In genomic region chr5:1119312-1119831, GRCh38 we compare ENCODE assay signal across 1 cellular context.
TF ChIP-seq lines count a peak whose summit lies in the region.

No MANE protein-coding gene starts in this region.

TF ChIP-seq in HepG2, 621 proteins besides CTCF, POLR2A, EP300 and RAD21 (continued from another document and continues in another):
- TF ChIP-seq ZNF232 (CRISPR knock-in tag; IDR thresholded peaks at IDR 0.05; ENCODE audit: borderline replicate concordance), result no peak
- no peak for TF ChIP-seq PRDM4 (CRISPR knock-in tag; IDR thresholded peaks at IDR 0.05; ENCODE audit: borderline replicate concordance)
- TF ChIP-seq ZSCAN9 (CRISPR knock-in tag; IDR thresholded peaks at IDR 0.05; ENCODE audit: borderline replicate concordance), result no peak
- TF ChIP-seq GLI4 (CRISPR knock-in tag; IDR thresholded peaks at IDR 0.05; ENCODE audit: borderline replicate concordance), result peak; percentile 79; the same call in 1 of the 2 replicates
- no peak for TF ChIP-seq ZNF431 (CRISPR knock-in tag; IDR thresholded peaks at IDR 0.05; ENCODE audit: borderline replicate concordance, low read depth)
- TF ChIP-seq ZNF646 (CRISPR knock-in tag; IDR thresholded peaks at IDR 0.05), result no peak
- TF ChIP-seq ZNF879 (CRISPR knock-in tag; IDR thresholded peaks at IDR 0.05), result no peak
- no peak for TF ChIP-seq ZEB1 (IDR thresholded peaks at IDR 0.05; ENCODE audit: insufficient replicate concordance, low read depth)
- TF ChIP-seq NFYC (CRISPR knock-in tag; IDR thresholded peaks at IDR 0.05), result no peak
- no peak for TF ChIP-seq GMEB2 (CRISPR knock-in tag; IDR thresholded peaks at IDR 0.05; ENCODE audit: low read depth)
- TF ChIP-seq ZNF513 (CRISPR knock-in tag; conservative IDR thresholded peaks at IDR 0.05), result no peak
- TF ChIP-seq PITX1 (CRISPR knock-in tag; IDR thresholded peaks at IDR 0.05), result peak; percentile 46; the same call in 1 of the 2 replicates
- no peak for TF ChIP-seq ZNF484 (CRISPR knock-in tag; IDR thresholded peaks at IDR 0.05; ENCODE audit: borderline replicate concordance, low read depth)
- no peak for TF ChIP-seq LBX2 (CRISPR knock-in tag; IDR thresholded peaks at IDR 0.05; ENCODE audit: borderline replicate concordance)
- no peak for TF ChIP-seq ZNF333 (CRISPR knock-in tag; IDR thresholded peaks at IDR 0.05; ENCODE audit: borderline replicate concordance)
- TF ChIP-seq TARDBP (CRISPR knock-in tag; IDR thresholded peaks at IDR 0.05), result peak; percentile 69; the same call in 1 of the 2 replicates
- TF ChIP-seq FOXJ3 (CRISPR knock-in tag; IDR thresholded peaks at IDR 0.05; ENCODE audit: borderline replicate concordance), result no peak
- no peak for TF ChIP-seq ZMYM4 (CRISPR knock-in tag; IDR thresholded peaks at IDR 0.05)
- TF ChIP-seq EHMT2 (IDR thresholded peaks at IDR 0.05; ENCODE audit: borderline replicate concordance, low read depth, low read length), result no peak
- TF ChIP-seq RCOR2 (CRISPR knock-in tag; IDR thresholded peaks at IDR 0.05), result peak; percentile 32
- no peak for TF ChIP-seq RBM22 (optimal IDR thresholded peaks at IDR 0.05; ENCODE audit: low read length)
- peak; percentile 42; the same call in 1 of the 2 replicates for TF ChIP-seq AHDC1 (CRISPR knock-in tag; IDR thresholded peaks at IDR 0.05; ENCODE audit: borderline replicate concordance)
- TF ChIP-seq RBAK (CRISPR knock-in tag; IDR thresholded peaks at IDR 0.05), result no peak
- TF ChIP-seq TFDP1 (CRISPR knock-in tag; IDR thresholded peaks at IDR 0.05; ENCODE audit: borderline replicate concordance), result no peak
- TF ChIP-seq ZNF451 (CRISPR knock-in tag; IDR thresholded peaks at IDR 0.05), result no peak
- TF ChIP-seq SUZ12 (IDR thresholded peaks at IDR 0.05; ENCODE audit: low read depth, low read length), result no peak
- no peak for TF ChIP-seq RERE (CRISPR knock-in tag; IDR thresholded peaks at IDR 0.05; ENCODE audit: low read depth)
- TF ChIP-seq REXO4 (CRISPR knock-in tag; IDR thresholded peaks at IDR 0.05; ENCODE audit: borderline replicate concordance), result no peak
- TF ChIP-seq ZNF205 (CRISPR knock-in tag; IDR thresholded peaks at IDR 0.05), result no peak; the same call in 1 of the 2 replicates
- peak; percentile 64; the same call in 1 of the 2 replicates for TF ChIP-seq CEBPG (CRISPR knock-in tag; IDR thresholded peaks at IDR 0.05)
